In the genomic region with DNA sequence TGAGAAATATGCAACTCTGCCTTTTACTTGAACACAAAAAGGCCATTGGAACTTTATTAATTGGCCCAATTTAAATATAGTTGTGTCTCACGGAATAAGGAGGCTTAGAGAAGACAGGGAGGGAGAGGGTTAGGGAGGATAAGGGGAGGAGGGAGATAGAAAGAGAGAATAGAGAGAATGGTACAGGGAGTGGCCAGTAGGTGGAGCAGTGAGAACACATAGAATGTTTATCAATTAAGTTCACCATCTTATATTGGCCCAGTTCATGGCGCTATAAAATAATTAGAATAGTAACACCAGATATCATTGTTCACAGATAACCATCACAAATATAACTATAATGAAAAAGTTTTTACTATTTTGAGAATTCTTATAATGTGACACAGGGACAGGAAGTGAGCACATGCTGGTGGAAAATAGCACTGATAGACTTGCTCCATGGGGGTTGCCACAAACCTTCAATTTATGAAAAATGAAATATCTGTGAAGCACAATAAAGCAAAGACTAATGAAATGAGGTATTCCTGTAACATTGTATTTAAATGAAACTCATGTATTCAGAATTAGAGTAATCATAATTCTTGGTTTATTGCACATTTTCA, we compare ENCODE assay signal across 8 cellular contexts.
DNase-seq lines count a peak whose midpoint lies in the region; ATAC-seq, FAIRE-seq and TF ChIP-seq lines count a peak whose summit lies in the region.

No MANE protein-coding gene starts in this region.

- no peaks in the 10 kb centered on the region for H3K27me3 ChIP-seq in liver (ENCODE audit: control insufficient read depth in 4 of 4, insufficient read depth in 4 of 4, low read length in 3 of 4)

- H3K36me3 ChIP-seq in liver (ENCODE audit: control insufficient read depth in 4 of 4, insufficient read depth in 3 of 4, low read depth in 1 of 4, low read length in 3 of 4) = no peaks in the 10 kb centered on the region

- DNase-seq in D341Med (ENCODE audit: low spot score) = peak; percentile 52
- peak; percentile 26 for DNase-seq in NCI-H1694 treated with DMSO at 0.1 percent for 48 hours (lab: John Stamatoyannopoulos, UW)
- DNase-seq in activated naive CD8-positive, alpha-beta T cell treated with anti-CD3 and anti-CD28 coated beads for 36 hours = peak; percentile 3
- no peak for DNase-seq in activated gamma-delta T cell (lab: John Stamatoyannopoulos, UW)
- no peak for DNase-seq in RCC 7860 (ENCODE audit: low spot score)

- 39% methylated on average over 2 of the region's 2 CpGs for WGBS in liver

- H3K4me3 Mint-ChIP-seq in activated naive CD8-positive, alpha-beta T cell treated with anti-CD3 and anti-CD28 coated beads for 36 hours = no peak overlapping the region

- H3K9me3 ChIP-seq in liver (ENCODE audit: control insufficient read depth in 4 of 4, low read length in 3 of 4) = no peaks in the 10 kb centered on the region

- peak; percentile 40 to 52 for TF ChIP-seq RAD21 in liver (IDR thresholded peaks at IDR 0.05)

- H3K9me3 Mint-ChIP-seq in activated naive CD8-positive, alpha-beta T cell treated with anti-CD3 and anti-CD28 coated beads for 36 hours = no peaks in the 10 kb centered on the region

- H3K4me1 Mint-ChIP-seq in activated naive CD8-positive, alpha-beta T cell treated with anti-CD3 and anti-CD28 coated beads for 36 hours = no peaks in the 10 kb centered on the region

- ATAC-seq in GM19023 (IDR thresholded peaks at IDR 0.05; ENCODE audit: unreplicated experiment) = peak; percentile 91
- ATAC-seq in HG03025 (IDR thresholded peaks at IDR 0.05; ENCODE audit: low FRiP score, unreplicated experiment) = peak; percentile 89

- no peak overlapping the region for H3K27ac ChIP-seq in liver (ENCODE audit: low read depth in 1 of 2, low read length in 2 of 2)

- TF ChIP-seq CTCF in liver (IDR thresholded peaks at IDR 0.05; ENCODE audit: low read depth, low read length, missing input control) = peak; percentile 49

- FAIRE-seq in RCC 7860 (lab: Jason Lieb, UNC) = no peak

- H3K27me3 Mint-ChIP-seq in activated naive CD8-positive, alpha-beta T cell treated with anti-CD3 and anti-CD28 coated beads for 36 hours = no peaks in the 10 kb centered on the region

- no peak overlapping the region for H3K9ac ChIP-seq in liver (ENCODE audit: low read depth in 1 of 2, low read length in 2 of 2)

- no peaks in the 10 kb centered on the region for H3K4me1 ChIP-seq in liver (ENCODE audit: control insufficient read depth in 4 of 4, insufficient read depth in 4 of 4, low read length in 3 of 4)

- H3K4me3 ChIP-seq in liver (ENCODE audit: low read depth in 1 of 3, low read length in 3 of 3) = no peak overlapping the region

- H3K36me3 Mint-ChIP-seq in activated naive CD8-positive, alpha-beta T cell treated with anti-CD3 and anti-CD28 coated beads for 36 hours = no peaks in the 10 kb centered on the region

- no peak overlapping the region for H3K27ac Mint-ChIP-seq in activated naive CD8-positive, alpha-beta T cell treated with anti-CD3 and anti-CD28 coated beads for 36 hours

TF ChIP-seq in liver, 16 proteins besides CTCF, POLR2A, EP300 and RAD21:
- TF ChIP-seq, protein P1, sequence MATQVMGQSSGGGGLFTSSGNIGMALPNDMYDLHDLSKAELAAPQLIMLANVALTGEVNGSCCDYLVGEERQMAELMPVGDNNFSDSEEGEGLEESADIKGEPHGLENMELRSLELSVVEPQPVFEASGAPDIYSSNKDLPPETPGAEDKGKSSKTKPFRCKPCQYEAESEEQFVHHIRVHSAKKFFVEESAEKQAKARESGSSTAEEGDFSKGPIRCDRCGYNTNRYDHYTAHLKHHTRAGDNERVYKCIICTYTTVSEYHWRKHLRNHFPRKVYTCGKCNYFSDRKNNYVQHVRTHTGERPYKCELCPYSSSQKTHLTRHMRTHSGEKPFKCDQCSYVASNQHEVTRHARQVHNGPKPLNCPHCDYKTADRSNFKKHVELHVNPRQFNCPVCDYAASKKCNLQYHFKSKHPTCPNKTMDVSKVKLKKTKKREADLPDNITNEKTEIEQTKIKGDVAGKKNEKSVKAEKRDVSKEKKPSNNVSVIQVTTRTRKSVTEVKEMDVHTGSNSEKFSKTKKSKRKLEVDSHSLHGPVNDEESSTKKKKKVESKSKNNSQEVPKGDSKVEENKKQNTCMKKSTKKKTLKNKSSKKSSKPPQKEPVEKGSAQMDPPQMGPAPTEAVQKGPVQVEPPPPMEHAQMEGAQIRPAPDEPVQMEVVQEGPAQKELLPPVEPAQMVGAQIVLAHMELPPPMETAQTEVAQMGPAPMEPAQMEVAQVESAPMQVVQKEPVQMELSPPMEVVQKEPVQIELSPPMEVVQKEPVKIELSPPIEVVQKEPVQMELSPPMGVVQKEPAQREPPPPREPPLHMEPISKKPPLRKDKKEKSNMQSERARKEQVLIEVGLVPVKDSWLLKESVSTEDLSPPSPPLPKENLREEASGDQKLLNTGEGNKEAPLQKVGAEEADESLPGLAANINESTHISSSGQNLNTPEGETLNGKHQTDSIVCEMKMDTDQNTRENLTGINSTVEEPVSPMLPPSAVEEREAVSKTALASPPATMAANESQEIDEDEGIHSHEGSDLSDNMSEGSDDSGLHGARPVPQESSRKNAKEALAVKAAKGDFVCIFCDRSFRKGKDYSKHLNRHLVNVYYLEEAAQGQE (IDR thresholded peaks at IDR 0.05) = no peak
- TF ChIP-seq YY1 (IDR thresholded peaks at IDR 0.05) (no peak), NR2F2 (IDR thresholded peaks at IDR 0.05) (no peak), ZBTB33 (IDR thresholded peaks at IDR 0.05) (no peak), HNF4G (IDR thresholded peaks at IDR 0.05) (no peak), JUND (IDR thresholded peaks at IDR 0.05) (no peak), HNF4A (conservative IDR thresholded peaks at IDR 0.05) (no peak), GABPA (IDR thresholded peaks at IDR 0.05 in 1 of 2, conservative IDR thresholded peaks at IDR 0.05 in 1 of 2) (no peak), SP1 (IDR thresholded peaks at IDR 0.05) (no peak), RXRA (IDR thresholded peaks at IDR 0.05) (no peak), FOXA2 (IDR thresholded peaks at IDR 0.05) (no peak), EGR1 (IDR thresholded peaks at IDR 0.05; ENCODE audit: low read depth in 2 of 2) (no peak), MAX (IDR thresholded peaks at IDR 0.05) (no peak), ATF3 (IDR thresholded peaks at IDR 0.05) (no peak), FOXA1 (IDR thresholded peaks at IDR 0.05) (no peak), TAF1 (conservative IDR thresholded peaks at IDR 0.05) (no peak)

Comparison
In these comparisons a context has a peak if more than half of its experiments do, and no peak if none do; other contexts are left out.
1. DNase-seq: peak in D341Med (single experiment), NCI-H1694 treated with DMSO at 0.1 percent for 48 hours (single experiment) and activated naive CD8-positive, alpha-beta T cell treated with anti-CD3 and anti-CD28 coated beads for 36 hours (single experiment); none in activated gamma-delta T cell (single experiment) and RCC 7860 (single experiment).